ENCODE assay signal across 34 cellular contexts in the genomic region with DNA sequence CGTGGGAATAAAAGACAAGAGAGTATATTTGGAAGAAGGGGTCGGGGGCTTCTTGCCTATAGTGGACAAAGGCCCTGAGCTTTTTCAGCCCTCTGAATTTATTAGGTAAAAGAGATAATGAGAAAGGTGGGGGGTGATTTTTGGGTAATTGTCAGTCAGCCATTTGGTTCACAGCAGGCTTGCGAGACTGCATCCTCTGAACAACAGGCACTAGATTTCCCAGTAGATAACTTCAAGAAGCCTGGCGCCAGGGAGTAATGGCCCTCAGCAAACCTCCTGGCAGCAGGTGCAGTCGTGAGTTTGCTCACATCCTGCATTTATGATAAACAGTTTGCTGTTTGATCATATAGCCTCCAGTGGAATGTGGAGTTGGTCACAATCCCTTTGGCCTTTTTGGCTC.
"Had no signal": no experiment of that assay in that cellular context is flagged by ENCODE, and none has a peak within 500 bp of the region (broad histone marks: within the 10 kb centered on the region; RNA-seq: fewer than 3 reads in every experiment).

No MANE protein-coding gene starts in this region.

- DNase-seq: Karpas-422, Kasumi-1, MG63, MM.1S, MV-4-11, NCI-H1048, NCI-H1092, NCI-H1092 treated with DMSO at 0.1 percent for 48 hours, NCI-H1105, NCI-H1105 treated with DMSO at 0.1 percent for 48 hours, NCI-H1417 treated with DMSO at 0.1 percent for 48 hours, NCI-H1436, NCI-H1436 treated with DMSO at 0.1 percent for 48 hours, NCI-H146, NCI-H1694, NCI-H1694 treated with DMSO at 0.1 percent for 48 hours, NCI-H187, NCI-H187 treated with DMSO at 0.1 percent for 48 hours, NCI-H1930, NCI-H2029, NCI-H2029 treated with DMSO at 0.1 percent for 48 hours, NCI-H2081, NCI-H2081 treated with DMSO at 0.1 percent for 48 hours, NCI-H2107, NCI-H2171, NCI-H2171 treated with DMSO at 0.1 percent for 48 hours, NCI-H2227 treated with DMSO at 0.1 percent for 48 hours, NCI-H226, NCI-H345, NCI-H446, NCI-H446 treated with DMSO at 0.1 percent for 48 hours, NCI-H510A, NCI-H510A treated with DMSO at 0.1 percent for 48 hours had no signal

- H3K27ac ChIP-seq: KMS-11 had no signal

- H3K4me3 ChIP-seq: MG63 had no signal

- H3K4me2 ChIP-seq: KMS-11 had no signal

- H3K9ac ChIP-seq: KMS-11 had no signal

- H3K36me3 ChIP-seq: MG63 had no signal

- H3K27me3 ChIP-seq: MG63 had no signal

- H3K9me3 ChIP-seq: MG63 had no signal
